ENCODE assay signal across 1 cellular context in the genomic region with DNA sequence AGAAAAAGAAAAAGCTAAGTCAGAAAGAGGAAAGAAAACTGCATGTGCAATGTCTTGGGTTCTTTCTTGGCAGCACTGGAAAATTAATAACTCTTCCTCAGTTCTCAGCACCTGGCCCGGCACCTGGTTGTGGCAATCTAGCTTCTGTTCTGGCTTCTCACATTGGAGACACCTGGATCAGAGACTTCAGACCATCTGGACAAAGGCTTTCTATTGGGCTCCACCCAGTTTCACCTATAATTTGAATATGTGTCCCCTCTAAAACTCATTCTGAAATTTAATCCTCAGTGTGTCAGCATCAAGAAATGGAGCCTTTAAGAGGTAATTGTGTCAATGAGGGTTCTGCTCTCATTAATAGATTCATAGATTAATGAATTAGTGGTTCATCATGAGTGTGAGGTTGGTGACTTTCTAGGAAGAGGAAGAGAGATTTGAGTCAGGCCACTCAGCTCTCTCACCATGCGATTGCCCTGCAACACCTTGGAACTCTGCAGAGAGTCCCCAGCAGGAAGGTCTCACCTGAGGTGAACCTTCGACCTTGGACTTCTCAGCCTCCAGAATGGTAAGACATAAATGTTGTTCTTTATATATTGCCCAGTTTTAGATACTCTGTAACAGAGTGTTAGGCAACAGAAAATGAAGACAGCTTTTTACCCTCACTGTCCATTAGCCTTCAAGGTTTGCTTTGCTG.
TF ChIP-seq lines count a peak whose summit lies in the region.

No MANE protein-coding gene starts in this region.

TF ChIP-seq in H1, 55 proteins besides CTCF, POLR2A, EP300 and RAD21:
- TF ChIP-seq TBP (IDR thresholded peaks at IDR 0.05; ENCODE audit: low read depth, low read length) (peak; percentile 88), TAF7 (optimal IDR thresholded peaks at IDR 0.05; ENCODE audit: borderline replicate concordance, low read depth, low read length) (peak; percentile 99), GTF2F1 (IDR thresholded peaks at IDR 0.05; ENCODE audit: borderline replicate concordance, low read depth, low read length) (peak; percentile 82; the same call in 1 of the 2 replicates), POLR2AphosphoS5 (IDR thresholded peaks at IDR 0.05; ENCODE audit: low read depth, low read length) (peak; percentile 98), BCL11A (IDR thresholded peaks at IDR 0.05; ENCODE audit: low read depth in 2 of 2, low read length in 2 of 2) (no peak), SIRT6 (IDR thresholded peaks at IDR 0.05; ENCODE audit: low read length) (no peak), EGR1 (IDR thresholded peaks at IDR 0.05; ENCODE audit: borderline replicate concordance, low read depth, low read length) (no peak), CHD7 (IDR thresholded peaks at IDR 0.05; ENCODE audit: insufficient replicate concordance, low read length) (no peak)
